ENCODE assay signal across 20 cellular contexts in genomic region chr9:88628114-88628513, GRCh38.
"Had no signal": no experiment of that assay in that cellular context is flagged by ENCODE, and none has a peak within 500 bp of the region (broad histone marks: within the 10 kb centered on the region; RNA-seq: fewer than 3 reads in every experiment).

No MANE protein-coding gene starts in this region.

- H3K27ac ChIP-seq: stomach, tibial nerve, VCaP had no signal

- H3K4me3 ChIP-seq: stomach, tibial nerve had no signal

- H3K36me3 ChIP-seq: stomach, tibial nerve had no signal

- DNase-seq: activated CD4-positive, alpha-beta T cell treated with anti-CD3 and anti-CD28 coated beads for 48 hours; activated CD4-positive, alpha-beta T cell treated with anti-CD3 and anti-CD28 coated beads, Interleukin-2, amount 50 U/mL, for 48 hours; activated CD8-positive, alpha-beta memory T cell treated with anti-CD3 and anti-CD28 coated beads for 24 hours; activated effector memory CD4-positive, alpha-beta T cell treated with Interleukin-2 at 50 U/mL for 16 hours; activated naive CD4-positive, alpha-beta T cell treated with anti-CD3 and anti-CD28 coated beads for 36 hours; activated naive CD8-positive, alpha-beta T cell treated with anti-CD3 and anti-CD28 coated beads for 36 hours; amniotic stem cell; central memory CD4-positive, alpha-beta T cell; endodermal cell; head of caudate nucleus; hippocampal formation; naive thymus-derived CD8-positive, alpha-beta T cell; small intestine; stimulated activated naive B cell treated with anti-CD40 and anti-IgM and Interleukin-4, amounts not matched to agents 10 μg/mL and 1 μg/mL and 100 μg/mL, for 72 hours; stomach had no signal

- H3K27me3 ChIP-seq: stomach, tibial nerve had no signal

- ATAC-seq: activated CD4-positive, CD25-positive, alpha-beta regulatory T cell treated with anti-CD3 and anti-CD28 coated beads, Interleukin-2, amount 50 U/mL, for 24 hours; esophagus mucosa; naive thymus-derived CD8-positive, alpha-beta T cell; sciatic nerve; stimulated activated naive B cell treated with anti-CD40 and anti-IgM and Interleukin-4, amounts not matched to agents 10 μg/mL and 1 μg/mL and 100 μg/mL, for 72 hours had no signal

- H3K4me1 ChIP-seq: stomach, tibial nerve had no signal
